In genomic region chr6:7833753-7834075, GRCh38 we compare ENCODE assay signal across 1 cellular context.
TF ChIP-seq lines count a peak whose summit lies in the region.

No MANE protein-coding gene starts in this region.

TF ChIP-seq in HepG2, 621 proteins besides CTCF, POLR2A, EP300 and RAD21 (continued from another document):
- TF ChIP-seq BCL3 (CRISPR knock-in tag; IDR thresholded peaks at IDR 0.05) = no peak
- no peak for TF ChIP-seq ZFP1 (CRISPR knock-in tag; IDR thresholded peaks at IDR 0.05)
- no peak for TF ChIP-seq JUN (CRISPR knock-in tag; IDR thresholded peaks at IDR 0.05)
